ENCODE assay signal across 8 cellular contexts in genomic region chr2:239927424-239927981, GRCh38.
DNase-seq lines count a peak whose midpoint lies in the region; ATAC-seq lines count a peak whose summit lies in the region.

No MANE protein-coding gene starts in this region.

- H3K4me1 ChIP-seq in SJSA1 (replicated peaks), result peaks cover 11% of the 10 kb centered on the region

- H3K9me3 ChIP-seq in SJSA1 (replicated peaks), result peaks cover 4% of the 10 kb centered on the region

- H3K36me3 Mint-ChIP-seq in immature natural killer cell, result no peaks in the 10 kb centered on the region

- H3K4me3 ChIP-seq in SJSA1, result 0 out of 2 replicates have a peak overlapping the region, but pooled peaks have one; percentile 9

- H3K27me3 Mint-ChIP-seq in immature natural killer cell (ENCODE audit: low read depth in 3 of 3), result peaks cover 0 to 2% (median 1%) of the 10 kb centered on the region in 3 donors

- no peak overlapping the region for H3K27ac ChIP-seq in SJSA1

- H3K27me3 ChIP-seq in SJSA1 (replicated peaks), result 0 out of 2 replicates have a peak, but pooled peaks cover 4% of the 10 kb centered on the region

- H3K4me1 Mint-ChIP-seq in immature natural killer cell, result no peaks in the 10 kb centered on the region

- no peaks in the 10 kb centered on the region for H3K9me3 Mint-ChIP-seq in immature natural killer cell

- H3K27ac Mint-ChIP-seq in immature natural killer cell, result peak overlapping the region in 1 of 6 donors; percentile 42

- no peaks in the 10 kb centered on the region for H3K36me3 ChIP-seq in SJSA1

- peak; percentile 53 for DNase-seq in GM04503 (ENCODE audit: low read depth)
- peak; percentile 64 to 83 for DNase-seq in SJSA1 (ENCODE audit: low read depth in 1 of 2, low spot score in 2 of 2)
- DNase-seq in activated gamma-delta T cell treated with anti-CD3 and anti-CD28 coated beads, Interleukin-2, amount 50 U/mL, for 16 hours (ENCODE audit: low read depth), result peak; percentile 47
- peak in 1 of 3 donors; percentile 32 for DNase-seq in immature natural killer cell
- DNase-seq in stimulated activated CD4-positive, alpha-beta T cell treated with anti-CD3 and anti-CD28 coated beads, Interleukin-4, amount 100 ng/mL, for 48 hours (ENCODE audit: low read depth in 2 of 2), result peak; percentile 53 to 74
- no peak for DNase-seq in NCI-H446 treated with DMSO at 0.1 percent for 48 hours (lab: John Stamatoyannopoulos, UW)
- DNase-seq in NCI-H526 (lab: John Stamatoyannopoulos, UW), result no peak

- no peak for ATAC-seq in GM21390 (IDR thresholded peaks at IDR 0.05; ENCODE audit: unreplicated experiment)

- H3K4me3 Mint-ChIP-seq in immature natural killer cell, result peak overlapping the region in 3 of 5 donors; percentile 29 to 79 (median 40)

Comparison
In these comparisons a context has a peak if more than half of its experiments do, and no peak if none do; other contexts are left out.
1. DNase-seq: peak in GM04503 (single experiment), SJSA1 (2 of 2), activated gamma-delta T cell treated with anti-CD3 and anti-CD28 coated beads, Interleukin-2, amount 50 U/mL, for 16 hours (single experiment) and stimulated activated CD4-positive, alpha-beta T cell treated with anti-CD3 and anti-CD28 coated beads, Interleukin-4, amount 100 ng/mL, for 48 hours (2 of 2); none in NCI-H446 treated with DMSO at 0.1 percent for 48 hours (single experiment) and NCI-H526 (0 of 2).